ENCODE assay signal across 14 cellular contexts in the genomic region with DNA sequence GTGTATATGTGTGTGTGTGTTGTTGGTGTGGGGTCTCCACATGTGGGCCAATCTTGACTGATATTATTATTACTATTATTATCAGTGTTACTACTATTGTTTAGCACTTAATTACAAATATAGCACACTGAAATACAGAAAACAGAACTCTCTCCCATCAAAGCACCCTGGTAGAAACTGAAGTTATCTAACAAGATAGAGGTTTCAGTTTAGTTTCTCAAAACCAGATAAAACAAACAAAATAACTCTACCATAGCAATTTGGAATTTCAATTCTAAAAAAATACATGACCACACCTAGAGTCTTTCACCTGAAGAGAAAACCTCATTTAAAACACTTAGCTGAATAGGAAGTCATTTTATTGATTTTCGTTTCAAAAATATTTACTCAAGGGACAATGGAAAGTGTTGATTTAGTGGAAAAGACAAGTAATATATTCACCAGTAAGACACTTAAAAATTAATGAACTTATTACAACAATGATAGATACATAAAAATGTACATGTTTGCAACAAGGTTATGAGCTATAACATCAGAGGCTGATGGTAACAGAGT.
"Had no signal": no experiment of that assay in that cellular context is flagged by ENCODE, and none has a peak within 500 bp of the region (broad histone marks: within the 10 kb centered on the region; RNA-seq: fewer than 3 reads in every experiment).

No MANE protein-coding gene starts in this region.

- DNase-seq: activated CD4-positive, alpha-beta memory T cell treated with anti-CD3 and anti-CD28 coated beads for 36 hours; activated CD4-positive, alpha-beta T cell treated with anti-CD3 and anti-CD28 coated beads for 1 hour; activated gamma-delta T cell; activated T-cell treated with anti-CD3 and anti-CD28 coated beads, Interleukin-2, amount 50 U/mL, for 48 hours; amygdala; left ventricle myocardium superior; mesenchymal stem cell; retina; stimulated activated CD4-positive, alpha-beta T cell treated with anti-CD3 and anti-CD28 coated beads, Interleukin-4, amount 100 ng/mL, for 4 hours had no signal

- H3K4me3 ChIP-seq: gastroesophageal sphincter, neural progenitor cell, thyroid gland, vagina had no signal

- H2AFZ ChIP-seq: neural progenitor cell, parathyroid adenoma had no signal

- H3K36me3 ChIP-seq: gastroesophageal sphincter, neural progenitor cell, thyroid gland, vagina had no signal

- H3K27me3 ChIP-seq: gastroesophageal sphincter, neural progenitor cell, thyroid gland, vagina had no signal

- H3K27ac ChIP-seq: gastroesophageal sphincter, neural progenitor cell, parathyroid adenoma, thyroid gland, vagina had no signal

- H3K4me1 ChIP-seq: gastroesophageal sphincter, parathyroid adenoma, vagina had no signal

- ATAC-seq: gastroesophageal sphincter, left ventricle myocardium superior had no signal

- H3K79me2 ChIP-seq: parathyroid adenoma had no signal

- H3K4me2 ChIP-seq: neural progenitor cell had no signal

- H3K9ac ChIP-seq: neural progenitor cell, parathyroid adenoma had no signal

- H3K9me3 ChIP-seq: gastroesophageal sphincter, thyroid gland, vagina had no signal
